ENCODE assay signal across 14 cellular contexts in the genomic region with DNA sequence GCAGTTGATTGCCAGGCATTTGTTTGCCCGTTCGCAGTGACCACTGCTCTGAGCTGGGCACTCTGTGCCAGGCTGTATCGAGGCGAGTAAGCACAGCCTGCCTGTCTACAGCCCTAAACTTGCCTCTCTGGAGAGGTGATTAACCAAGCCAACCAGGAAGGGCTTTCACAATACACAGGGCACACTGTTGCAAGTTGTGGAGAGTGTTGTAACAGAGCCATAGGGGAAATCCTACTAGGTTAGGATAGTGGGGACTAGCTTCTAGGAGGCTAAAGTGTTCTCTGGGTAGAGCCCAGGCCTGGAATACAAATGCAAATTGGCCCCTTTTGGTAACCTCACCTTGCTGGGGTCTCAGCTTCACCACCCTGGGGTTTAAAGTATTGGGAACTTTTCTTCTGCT. TPM values are rescaled to one million over a fixed set of nuclear protein-coding genes. Genes with fewer than 3 reads are reported as not detected.
A peak's percentile ranks its signal among the peaks of the same experiment; 100 is the strongest.
DNase-seq lines count a peak whose midpoint lies in the region; ATAC-seq and TF ChIP-seq lines count a peak whose summit lies in the region.
"Had no signal": no experiment of that assay in that cellular context is flagged by ENCODE, and none has a peak within 500 bp of the region (broad histone marks: within the 10 kb centered on the region; RNA-seq: fewer than 3 reads in every experiment).

No MANE protein-coding gene starts in this region.

- in situ Hi-C loops in G401 (cut with HindIII; ENCODE audit: low sequenced_read_pairs), result no loop called here

- intact Hi-C loops in cardiac septum (cut with DNase I) (no loop called here), spleen (cut with DNase I; ENCODE audit: low total_unique reads) (no loop called here), thyroid gland (cut with DNase I) (no loop called here)

- 0 out of 2 replicates have a peak overlapping the region, but pooled peaks have one; percentile 10 for H3K27ac ChIP-seq in SU-DHL-6 (ENCODE audit: low read depth, low read length)
- peak overlapping the region in 7 of 8 donors; percentile 61 to 91 (median 74) for H3K27ac ChIP-seq in spleen
- H3K27ac ChIP-seq in thyroid gland, result no peak overlapping the region
- H3K27ac ChIP-seq: neural progenitor cell, testis had no signal

- no peak overlapping the region for H3K9ac ChIP-seq in SU-DHL-6 (ENCODE audit: low read length)
- H3K9ac ChIP-seq: neural progenitor cell had no signal

- H3K4me1 ChIP-seq in spleen, result peaks cover 0 to 78% (median 31%) of the 10 kb centered on the region in 6 donors
- H3K4me1 ChIP-seq in thyroid gland, result peaks cover 7 to 8% of the 10 kb centered on the region in 2 donors

- no peaks in the 10 kb centered on the region for H3K36me3 ChIP-seq in H7 (replicated peaks; ENCODE audit: control insufficient read depth, insufficient read depth, low read length)
- H3K36me3 ChIP-seq in SU-DHL-6 (ENCODE audit: low read length), result no peaks in the 10 kb centered on the region
- H3K36me3 ChIP-seq in spleen, result peaks cover 0 to 12% (median 0%) of the 10 kb centered on the region in 6 donors
- no peaks in the 10 kb centered on the region for H3K36me3 ChIP-seq in thyroid gland
- H3K36me3 ChIP-seq: neural progenitor cell had no signal

- no peaks in the 10 kb centered on the region; the same call in 1 of the 2 replicates for H3F3A ChIP-seq in SU-DHL-6 (ENCODE audit: insufficient read depth)

- no peak overlapping the region for H2AFZ ChIP-seq in SU-DHL-6 (ENCODE audit: low read depth, low read length, severe bottlenecking)
- H2AFZ ChIP-seq: neural progenitor cell had no signal

- 46 to 89% (median 77%) methylated on average over 4 of the region's 4 CpGs for WGBS in spleen, 5 donors
- WGBS in thyroid gland, 2 donors, result 94 to 95% methylated on average over 4 of the region's 4 CpGs

- H3K9me3 ChIP-seq in SU-DHL-6 (ENCODE audit: insufficient read depth, low read length), result no peaks in the 10 kb centered on the region
- no peaks in the 10 kb centered on the region for H3K9me3 ChIP-seq in spleen
- H3K9me3 ChIP-seq in thyroid gland, result no peaks in the 10 kb centered on the region
- H3K9me3 ChIP-seq: testis had no signal

- H4K20me1 ChIP-seq in SU-DHL-6 (ENCODE audit: low read depth, low read length), result no peaks in the 10 kb centered on the region

- TF ChIP-seq CTCF in SU-DHL-6 (IDR thresholded peaks at IDR 0.05; ENCODE audit: insufficient read depth, low read length, poor library complexity, severe bottlenecking), result no peak
- TF ChIP-seq CTCF in spleen (IDR thresholded peaks at IDR 0.05 in 8 of 11, conservative IDR thresholded peaks at IDR 0.05 in 3 of 11), result no peak
- TF ChIP-seq CTCF in thyroid gland (IDR thresholded peaks at IDR 0.05), result no peak

- DNase-seq in H7 (peak; percentile 67), cardiac septum (ENCODE audit: low spot score) (peak; percentile 77), spleen (no peak), thyroid gland (no peak), G401 (ENCODE audit: low spot score) (no peak)
- DNase-seq: activated CD4-positive, alpha-beta memory T cell treated with anti-CD3 and anti-CD28 coated beads for 36 hours; amygdala; immature natural killer cell; NCI-H2227 treated with DMSO at 0.1 percent for 48 hours; stimulated activated CD4-positive, alpha-beta T cell treated with anti-CD3 and anti-CD28 coated beads, Interleukin-2, amount 100 ng/mL, for 24 hours; testis had no signal

- peaks cover 26% of the 10 kb centered on the region for H3K79me2 ChIP-seq in SU-DHL-6 (ENCODE audit: insufficient read depth, low read length)

- H3K4me3 ChIP-seq in H7 (ENCODE audit: insufficient read depth, low read depth, low read length) (no peak overlapping the region), SU-DHL-6 (ENCODE audit: insufficient read depth, low read length, poor library complexity, severe bottlenecking) (no peak overlapping the region), spleen (peak overlapping the region in 1 of 8 donors; percentile 40), thyroid gland (replicated peaks in 1 of 3) (no peak overlapping the region)
- H3K4me3 ChIP-seq: neural progenitor cell, testis had no signal

- H3K27me3 ChIP-seq in H7 (ENCODE audit: control insufficient read depth, insufficient read depth, low read length), result peaks cover 39% of the 10 kb centered on the region
- no peaks in the 10 kb centered on the region for H3K27me3 ChIP-seq in SU-DHL-6 (ENCODE audit: low read length)
- H3K27me3 ChIP-seq in spleen (replicated peaks in 1 of 7), result peaks cover 0 to 8% (median 0%) of the 10 kb centered on the region in 7 donors
- no peaks in the 10 kb centered on the region for H3K27me3 ChIP-seq in thyroid gland
- H3K27me3 ChIP-seq: testis had no signal

- H3K9me2 ChIP-seq in SU-DHL-6 (replicated peaks; ENCODE audit: insufficient read depth, low read length), result no peaks in the 10 kb centered on the region

- no peak for ATAC-seq in HG02763 (IDR thresholded peaks at IDR 0.05; ENCODE audit: unreplicated experiment)

- no peak overlapping the region for H3K4me2 ChIP-seq in SU-DHL-6 (ENCODE audit: low read depth, low read length, poor library complexity, severe bottlenecking)
- H3K4me2 ChIP-seq: neural progenitor cell had no signal

- TF ChIP-seq POLR2A in spleen (IDR thresholded peaks at IDR 0.05), result no peak
- TF ChIP-seq POLR2A in thyroid gland (IDR thresholded peaks at IDR 0.05), result no peak

RNA-seq across cellular contexts. Expression of a gene that starts 23.8 kb away (rescaled TPM):
- 8.6 and 15.2 TPM in 2 replicates for total RNA-seq in H7 (2014; rRNA removed; shearing (Covaris generic))
- total RNA-seq in cardiac septum (44.5 TPM), spleen (10 to 100 TPM; 54.7 to 75.7 (median 63.4) TPM), thyroid gland (10 to 100 TPM; 39.5 to 63.9 (median 45.4) TPM)
- 10 to 100 TPM; 12.0 to 17.5 (median 15.5) TPM for polyA plus RNA-seq in spleen
- total RNA-seq in G401 (2014; rRNA removed; shearing (Covaris generic)), result 1.1 and 7.9 TPM in 2 replicates

Comparison
In these comparisons a context has a peak if more than half of its experiments do, and no peak if none do; other contexts are left out.
1. DNase-seq: peak in H7 (single experiment) and cardiac septum (single experiment); none in spleen (single experiment), thyroid gland (0 of 2) and G401 (single experiment).
2. H3K27ac ChIP-seq: peak in SU-DHL-6 (single experiment) and spleen (7 of 8); none in thyroid gland (0 of 3).